9 cellular contexts compared by ENCODE assay signal in the genomic region with DNA sequence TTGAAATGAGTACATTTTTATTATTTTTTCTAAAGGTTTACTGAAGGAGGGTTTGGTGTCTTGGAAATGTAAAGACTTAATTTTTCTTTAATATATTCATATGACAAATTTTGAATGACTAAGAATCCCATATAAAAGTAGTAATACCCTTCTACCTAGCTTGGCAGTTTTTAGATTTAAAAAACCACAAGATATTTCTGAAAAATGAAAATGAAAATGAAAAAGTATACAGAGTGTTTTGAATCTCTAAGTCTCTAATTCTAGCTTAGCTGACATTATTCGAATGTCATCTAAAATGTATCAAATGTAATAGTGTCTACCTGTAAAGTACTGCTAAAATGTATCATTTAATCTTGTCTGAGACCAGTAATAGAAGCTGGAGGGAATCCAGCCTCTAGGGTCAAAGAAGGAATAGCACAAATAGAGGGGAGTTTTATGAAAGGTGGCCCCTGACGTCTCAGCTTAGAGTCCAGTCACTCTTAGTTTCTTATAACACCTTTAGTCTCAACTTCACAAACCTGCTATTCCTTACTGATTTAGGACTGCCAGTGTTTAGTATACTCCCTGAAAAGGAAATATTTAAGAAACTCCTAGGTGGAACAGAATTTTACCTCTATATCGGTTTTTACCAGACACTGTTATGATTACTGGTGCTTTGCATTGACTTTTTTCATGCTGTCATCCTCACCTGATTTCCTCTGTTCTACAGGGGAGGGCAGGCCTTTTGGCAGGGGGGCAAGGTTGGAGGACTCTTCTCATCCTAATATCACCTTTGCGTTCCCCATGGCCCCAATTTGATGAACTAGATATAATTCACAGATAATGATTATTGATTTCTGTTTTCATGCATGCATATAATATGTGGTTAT. TPM values are rescaled to one million over a fixed set of nuclear protein-coding genes. Genes with fewer than 3 reads are reported as not detected.
DNase-seq lines count a peak whose midpoint lies in the region; ATAC-seq and TF ChIP-seq lines count a peak whose summit lies in the region.
"Had no signal": no experiment of that assay in that cellular context is flagged by ENCODE, and none has a peak within 500 bp of the region (broad histone marks: within the 10 kb centered on the region; RNA-seq: fewer than 3 reads in every experiment).

No MANE protein-coding gene starts in this region.

- no peak overlapping the region for H3K4me3 ChIP-seq in psoas muscle
- no peak overlapping the region for H3K4me3 ChIP-seq in SJCRH30

- H3K27me3 ChIP-seq in psoas muscle (ENCODE audit: insufficient read depth in 3 of 3, low read length in 2 of 3): peaks cover 0 to 2% (median 0%) of the 10 kb centered on the region in 3 donors
- H3K27me3 ChIP-seq in SJCRH30: no peaks in the 10 kb centered on the region

- peaks cover 0 to 22% of the 10 kb centered on the region in 2 donors for H3K36me3 Mint-ChIP-seq in activated naive CD4-positive, alpha-beta T cell treated with anti-CD3 and anti-CD28 coated beads, Interleukin-2, amount 50 U/mL, for 72 hours

- H3K27ac ChIP-seq in psoas muscle (no peak overlapping the region), SJCRH30 (no peak overlapping the region)

- no peaks in the 10 kb centered on the region for H3K9me3 ChIP-seq in psoas muscle
- no peaks in the 10 kb centered on the region for H3K9me3 ChIP-seq in SJCRH30 (replicated peaks)

- H3K4me1 ChIP-seq in psoas muscle (no peaks in the 10 kb centered on the region), SJCRH30 (no peaks in the 10 kb centered on the region)

- TF ChIP-seq CTCF in psoas muscle (IDR thresholded peaks at IDR 0.05): no peak

- H3K36me3 ChIP-seq in psoas muscle (ENCODE audit: insufficient read depth in 1 of 2, low read depth in 1 of 2) (no peaks in the 10 kb centered on the region), SJCRH30 (no peaks in the 10 kb centered on the region)

- WGBS in psoas muscle, 3 donors: 84 to 90% (median 86%) methylated on average over 4 of the region's 4 CpGs

- DNase-seq in activated naive CD4-positive, alpha-beta T cell treated with anti-CD3 and anti-CD28 coated beads, Interleukin-2, amount 50 U/mL, for 72 hours (ENCODE audit: low spot score in 2 of 2): no peak
- DNase-seq in psoas muscle: no peak
- DNase-seq in COLO668 (lab: John Stamatoyannopoulos, UW; ENCODE audit: unreplicated experiment): no peak
- no peak for DNase-seq in SJCRH30
- DNase-seq: HFFc6 had no signal

- no peak overlapping the region for H3K27ac Mint-ChIP-seq in activated naive CD4-positive, alpha-beta T cell treated with anti-CD3 and anti-CD28 coated beads, Interleukin-2, amount 50 U/mL, for 72 hours
- H3K27ac Mint-ChIP-seq: HFFc6 had no signal

- intact Hi-C loops in psoas muscle (cut with DNase I): no loop called here

- ATAC-seq in GM18873 (IDR thresholded peaks at IDR 0.05; ENCODE audit: low FRiP score, unreplicated experiment) (peak; percentile 80), GM21423 (IDR thresholded peaks at IDR 0.05; ENCODE audit: unreplicated experiment) (peak; percentile 76), HG03095 (IDR thresholded peaks at IDR 0.05; ENCODE audit: unreplicated experiment) (peak; percentile 82), psoas muscle (no peak)
- peak; percentile 43 to 82 for ATAC-seq in activated naive CD4-positive, alpha-beta T cell treated with anti-CD3 and anti-CD28 coated beads, Interleukin-2, amount 50 U/mL, for 72 hours

- peaks cover 0 to 6% of the 10 kb centered on the region in 2 donors for H3K9me3 Mint-ChIP-seq in activated naive CD4-positive, alpha-beta T cell treated with anti-CD3 and anti-CD28 coated beads, Interleukin-2, amount 50 U/mL, for 72 hours
- H3K9me3 Mint-ChIP-seq: central memory CD8-positive, alpha-beta T cell; HFFc6 had no signal

RNA-seq across cellular contexts. Expression of a gene that starts 16.2 kb away (rescaled TPM):
- 10 to 100 TPM; 11.5 to 25.8 TPM for total RNA-seq in activated naive CD4-positive, alpha-beta T cell treated with anti-CD3 and anti-CD28 coated beads, Interleukin-2, amount 50 U/mL, for 72 hours
- 1 to 10 TPM in 3 of 4 donors, under 1 TPM in 1; 0.92 to 5.2 (median 1.2) TPM for total RNA-seq in psoas muscle
- under 1 TPM; 0.24 to 0.86 (median 0.30) TPM for polyA plus RNA-seq in psoas muscle
- total RNA-seq in SJCRH30 (2014; rRNA removed; shearing (Covaris generic)): 43.9 and 55.8 TPM in 2 replicates

Comparison
In these comparisons a context has a peak if more than half of its experiments do, and no peak if none do; other contexts are left out.
1. ATAC-seq: peak in GM18873 (single experiment), GM21423 (single experiment), HG03095 (single experiment) and activated naive CD4-positive, alpha-beta T cell treated with anti-CD3 and anti-CD28 coated beads, Interleukin-2, amount 50 U/mL, for 72 hours (2 of 2); none in psoas muscle (0 of 4).